10 cellular contexts compared by ENCODE assay signal in genomic region chr2:7057865-7058400, GRCh38.
DNase-seq lines count a peak whose midpoint lies in the region; ATAC-seq and TF ChIP-seq lines count a peak whose summit lies in the region.
"Had no signal": no experiment of that assay in that cellular context is flagged by ENCODE, and none has a peak within 500 bp of the region (broad histone marks: within the 10 kb centered on the region; RNA-seq: fewer than 3 reads in every experiment).

No MANE protein-coding gene starts in this region.

- peaks cover under 1% of the 10 kb centered on the region for H3K36me3 ChIP-seq in effector memory CD4-positive, alpha-beta T cell (ENCODE audit: control insufficient read depth, insufficient read depth, low read length)
- H3K36me3 ChIP-seq: thoracic aorta had no signal

- DNase-seq in activated T-cell treated with anti-CD3 and anti-CD28 coated beads, Interleukin-2, amount 50 U/mL, for 24 hours, result no peak
- no peak for DNase-seq in activated T-cell treated with anti-CD3 and anti-CD28 coated beads, Interleukin-2, amount 50 U/mL, for 1 hour
- DNase-seq in NOMO-1 treated with dmso at 0.1 percent for 144 hours (lab: John Stamatoyannopoulos, UW; ENCODE audit: unreplicated experiment), result peak; percentile 18
- DNase-seq in stimulated activated naive CD8-positive, alpha-beta T cell treated with anti-CD3 and anti-CD28 coated beads, Interleukin-15, amount 100 ng/mL, for 72 hours, result no peak
- DNase-seq in effector memory CD4-positive, alpha-beta T cell, result no peak
- DNase-seq in GM13977 (ENCODE audit: low spot score), result no peak
- DNase-seq in NCI-H1436 treated with DMSO at 0.1 percent for 48 hours (lab: John Stamatoyannopoulos, UW), result no peak
- DNase-seq: Calu3 had no signal

- no peak for TF ChIP-seq CTCF in GM13977 (IDR thresholded peaks at IDR 0.05; ENCODE audit: extremely low read depth, insufficient read depth, missing control alignments)

- no peak overlapping the region for H3K27ac ChIP-seq in effector memory CD4-positive, alpha-beta T cell (ENCODE audit: insufficient read depth, low read length, poor library complexity, severe bottlenecking)
- H3K27ac ChIP-seq: thoracic aorta had no signal

- peaks cover 15% of the 10 kb centered on the region for H3K36me3 Mint-ChIP-seq in activated T-cell treated with anti-CD3 and anti-CD28 coated beads, Interleukin-2, amount 50 U/mL, for 24 hours (ENCODE audit: low read depth)

- H3K4me3 Mint-ChIP-seq in activated T-cell treated with anti-CD3 and anti-CD28 coated beads, Interleukin-2, amount 50 U/mL, for 24 hours, result peak overlapping the region; percentile 8
- peak overlapping the region; percentile 14 to 61 for H3K4me3 Mint-ChIP-seq in stimulated activated naive CD8-positive, alpha-beta T cell treated with anti-CD3 and anti-CD28 coated beads, Interleukin-15, amount 100 ng/mL, for 72 hours

- H3K4me1 ChIP-seq in effector memory CD4-positive, alpha-beta T cell (ENCODE audit: control insufficient read depth, insufficient read depth, low read length, poor library complexity, severe bottlenecking), result peaks cover 32% of the 10 kb centered on the region

- H3K4me3 ChIP-seq in effector memory CD4-positive, alpha-beta T cell (ENCODE audit: insufficient read depth, low read depth, low read length, poor library complexity, severe bottlenecking), result no peak overlapping the region
- H3K4me3 ChIP-seq: thoracic aorta had no signal

- peak; percentile 69 for ATAC-seq in HG03175 (IDR thresholded peaks at IDR 0.05; ENCODE audit: unreplicated experiment)
- peak; percentile 39 for ATAC-seq in stimulated activated naive CD8-positive, alpha-beta T cell treated with anti-CD3 and anti-CD28 coated beads, Interleukin-15, amount 100 ng/mL, for 72 hours

- H3K27me3 Mint-ChIP-seq in activated T-cell treated with anti-CD3 and anti-CD28 coated beads, Interleukin-2, amount 50 U/mL, for 24 hours, result no peaks in the 10 kb centered on the region
- H3K27me3 Mint-ChIP-seq in stimulated activated naive CD8-positive, alpha-beta T cell treated with anti-CD3 and anti-CD28 coated beads, Interleukin-15, amount 100 ng/mL, for 72 hours, result no peaks in the 10 kb centered on the region

- peaks cover 15% of the 10 kb centered on the region for H3K4me1 Mint-ChIP-seq in activated T-cell treated with anti-CD3 and anti-CD28 coated beads, Interleukin-2, amount 50 U/mL, for 24 hours (ENCODE audit: low read depth)
- peaks cover 21% of the 10 kb centered on the region for H3K4me1 Mint-ChIP-seq in stimulated activated naive CD8-positive, alpha-beta T cell treated with anti-CD3 and anti-CD28 coated beads, Interleukin-15, amount 100 ng/mL, for 72 hours

- H3K9me3 ChIP-seq in effector memory CD4-positive, alpha-beta T cell (ENCODE audit: control insufficient read depth, low read length), result no peaks in the 10 kb centered on the region
- H3K9me3 ChIP-seq: thoracic aorta had no signal

- no peaks in the 10 kb centered on the region for H3K27me3 ChIP-seq in effector memory CD4-positive, alpha-beta T cell (replicated peaks; ENCODE audit: control insufficient read depth, insufficient read depth, low read length, poor library complexity, severe bottlenecking)

- in situ Hi-C loops in GM13977 (cut with MboI; ENCODE audit: low pct_unique_long_range_greater_than_20kb, low sequenced_read_pairs, unreplicated experiment), result no loop called here

- H3K27ac Mint-ChIP-seq in activated T-cell treated with anti-CD3 and anti-CD28 coated beads, Interleukin-2, amount 50 U/mL, for 24 hours, result peak overlapping the region; percentile 89
- H3K27ac Mint-ChIP-seq in stimulated activated naive CD8-positive, alpha-beta T cell treated with anti-CD3 and anti-CD28 coated beads, Interleukin-15, amount 100 ng/mL, for 72 hours, result peak overlapping the region; percentile 4 to 82

- peaks cover 2% of the 10 kb centered on the region for H3K9me3 Mint-ChIP-seq in activated T-cell treated with anti-CD3 and anti-CD28 coated beads, Interleukin-2, amount 50 U/mL, for 24 hours
- peaks cover 3 to 7% of the 10 kb centered on the region in 2 donors for H3K9me3 Mint-ChIP-seq in stimulated activated naive CD8-positive, alpha-beta T cell treated with anti-CD3 and anti-CD28 coated beads, Interleukin-15, amount 100 ng/mL, for 72 hours
